10 cellular contexts compared by ENCODE assay signal in genomic region chr12:57894577-57895292, GRCh38. TPM values are rescaled to one million over a fixed set of nuclear protein-coding genes. Genes with fewer than 3 reads are reported as not detected.
A peak's percentile ranks its signal among the peaks of the same experiment; 100 is the strongest.
DNase-seq lines count a peak whose midpoint lies in the region; ATAC-seq lines count a peak whose summit lies in the region.
"Had no signal": no experiment of that assay in that cellular context is flagged by ENCODE, and none has a peak within 500 bp of the region (broad histone marks: within the 10 kb centered on the region; RNA-seq: fewer than 3 reads in every experiment).

No MANE protein-coding gene starts in this region.

- no peak for ATAC-seq in HG03460 (IDR thresholded peaks at IDR 0.05; ENCODE audit: unreplicated experiment)
- ATAC-seq: HCT116 had no signal

- WGBS in thymus = 41% methylated on average over 5 of the region's 5 CpGs

- no peaks in the 10 kb centered on the region for H3K27me3 Mint-ChIP-seq in T-helper 1 cell treated with Interleukin-12 subunit alpha and Interleukin-12 subunit beta and Interleukin-4 antibody, amounts not matched to agents 30 μg/mL and 1 μg/mL, for 36 hours (ENCODE audit: low read depth)

- H3K9ac ChIP-seq in SK-N-MC (ENCODE audit: insufficient read length) = peak overlapping the region; percentile 82

- H3K36me3 Mint-ChIP-seq in T-helper 1 cell treated with Interleukin-12 subunit alpha and Interleukin-12 subunit beta and Interleukin-4 antibody, amounts not matched to agents 30 μg/mL and 1 μg/mL, for 36 hours (ENCODE audit: low read depth) = peaks cover 2% of the 10 kb centered on the region

- peaks cover 53% of the 10 kb centered on the region for H3K4me1 Mint-ChIP-seq in T-helper 1 cell treated with Interleukin-12 subunit alpha and Interleukin-12 subunit beta and Interleukin-4 antibody, amounts not matched to agents 30 μg/mL and 1 μg/mL, for 36 hours (ENCODE audit: low read depth)

- H3K27ac Mint-ChIP-seq in T-helper 1 cell treated with Interleukin-12 subunit alpha and Interleukin-12 subunit beta and Interleukin-4 antibody, amounts not matched to agents 30 μg/mL and 1 μg/mL, for 36 hours = peak overlapping the region; percentile 21

- H3K27me3 ChIP-seq in thymus (ENCODE audit: control insufficient read depth, insufficient read depth) = peaks cover 3% of the 10 kb centered on the region

- DNase-seq in T-helper 1 cell (no peak), SK-N-MC (ENCODE audit: low read depth, low spot score) (no peak), left kidney (ENCODE audit: low read depth, low spot score) (peak; percentile 36), Kasumi-1 (lab: John Stamatoyannopoulos, UW) (no peak)
- no peak for DNase-seq in activated naive CD4-positive, alpha-beta T cell (lab: John Stamatoyannopoulos, UW)
- DNase-seq: activated CD4-positive, alpha-beta T cell treated with anti-CD3 and anti-CD28 coated beads for 1 hour had no signal

- peaks cover 57% of the 10 kb centered on the region for H3K4me1 ChIP-seq in thymus (ENCODE audit: control insufficient read depth, insufficient read depth, low read length)

- H3K36me3 ChIP-seq in SK-N-MC (ENCODE audit: insufficient read depth, low read length) (no peaks in the 10 kb centered on the region), thymus (ENCODE audit: control insufficient read depth, insufficient read depth) (no peaks in the 10 kb centered on the region)

- peak overlapping the region; percentile 99 for H3K27ac ChIP-seq in SK-N-MC
- peak overlapping the region; percentile 84 for H3K27ac ChIP-seq in thymus (ENCODE audit: low read depth)

- H3K4me3 ChIP-seq in SK-N-MC (peak overlapping the region; percentile 68), thymus (ENCODE audit: low read length) (no peak overlapping the region)

- no peak overlapping the region for H3K4me3 Mint-ChIP-seq in T-helper 1 cell treated with Interleukin-12 subunit alpha and Interleukin-12 subunit beta and Interleukin-4 antibody, amounts not matched to agents 30 μg/mL and 1 μg/mL, for 36 hours

- H3K9me3 Mint-ChIP-seq in T-helper 1 cell treated with Interleukin-12 subunit alpha and Interleukin-12 subunit beta and Interleukin-4 antibody, amounts not matched to agents 30 μg/mL and 1 μg/mL, for 36 hours = no peaks in the 10 kb centered on the region

- no peaks in the 10 kb centered on the region for H3K9me3 ChIP-seq in SK-N-MC (ENCODE audit: low read depth, low read length)
- H3K9me3 ChIP-seq in thymus (ENCODE audit: control insufficient read depth) = no peaks in the 10 kb centered on the region

RNA-seq across cellular contexts. Expression of gene ATP23, which starts 46.6 kb away (rescaled TPM):
- polyA plus RNA-seq in thymus = 15.6 TPM

RNA-seq across cellular contexts. Expression of gene CTDSP2, which starts 48.2 kb away (rescaled TPM):
- 50.4 TPM for polyA plus RNA-seq in thymus
